Comparison of ENCODE assay signal across 24 cellular contexts in the genomic region with DNA sequence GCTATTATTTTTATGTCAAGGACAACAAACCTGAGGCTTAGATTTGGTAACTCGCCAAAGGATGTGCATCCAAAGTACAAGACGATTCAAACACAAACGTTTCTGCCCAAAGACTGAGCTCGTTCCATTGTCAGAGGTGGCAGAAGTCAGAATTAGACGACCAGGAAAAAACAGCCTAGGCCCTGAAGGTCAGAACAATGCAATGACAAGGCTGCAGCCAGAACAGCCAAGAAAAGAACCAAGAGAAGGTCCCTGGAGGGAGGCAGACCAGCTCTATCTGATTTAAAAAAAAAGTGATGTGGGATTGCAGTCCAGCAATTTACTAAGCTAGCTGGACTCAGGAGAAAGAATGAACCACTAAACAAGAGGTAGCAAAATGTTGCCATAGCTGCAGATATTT. TPM values are rescaled to one million over a fixed set of nuclear protein-coding genes. Genes with fewer than 3 reads are reported as not detected.
DNase-seq lines count a peak whose midpoint lies in the region; ATAC-seq, FAIRE-seq and TF ChIP-seq lines count a peak whose summit lies in the region.
"Had no signal": no experiment of that assay in that cellular context is flagged by ENCODE, and none has a peak within 500 bp of the region (broad histone marks: within the 10 kb centered on the region; RNA-seq: fewer than 3 reads in every experiment).

No MANE protein-coding gene starts in this region.

- H3K9ac ChIP-seq in endothelial cell of umbilical vein (replicated peaks; ENCODE audit: extremely low read depth, insufficient read depth, low read length), result no peak overlapping the region

- intact Hi-C loops in Right ventricle myocardium inferior (cut with DNase I) (loop anchor here (5.0 kb wide), 1 partner anchor 53 kb away; a partner anchor contains a TSS), cardiac septum (cut with DNase I) (loop anchor here (10.0 kb wide), 1 partner anchor 540 kb away; a partner anchor contains a TSS), endothelial cell of umbilical vein (cut with micrococcal nuclease) (no loop called here), tibial artery (cut with DNase I; ENCODE audit: low total_unique reads) (no loop called here)

- no peaks in the 10 kb centered on the region for H3K27me3 Mint-ChIP-seq in activated T-cell treated with anti-CD3 and anti-CD28 coated beads, Interleukin-2, amount 50 U/mL, for 24 hours
- H3K27me3 Mint-ChIP-seq: activated CD4-positive, alpha-beta memory T cell treated with anti-CD3 and anti-CD28 coated beads for 36 hours; CD4-positive, alpha-beta memory T cell had no signal

- peak; percentile 87 for ATAC-seq in Right ventricle myocardium inferior
- ATAC-seq in stimulated activated naive CD8-positive, alpha-beta T cell treated with anti-CD3 and anti-CD28 coated beads, Interleukin-15, Interleukin-2, amounts not matched to agents 100 U/mL and 50 U/mL, for 24 hours, result no peak
- ATAC-seq: activated naive CD4-positive, alpha-beta T cell treated with anti-CD3 and anti-CD28 coated beads, Interleukin-2, amount 50 U/mL, for 72 hours; activated T-cell treated with anti-CD3 and anti-CD28 coated beads, Interleukin-2, amount 50 U/mL, for 4 hours had no signal

- no peaks in the 10 kb centered on the region for H4K20me1 ChIP-seq in endothelial cell of umbilical vein (replicated peaks; ENCODE audit: control insufficient read depth, extremely low read depth, insufficient read depth, low read length)

- CTCF ChIA-PET in endothelial cell of umbilical vein (lab: Charles Lee), result interaction anchor here (0.6 to 1.8 kb wide), 8 partner anchors 10 to 129 kb away, joined by 3 to 13 read pairs (median 5); a partner anchor contains a TSS

- POLR2A ChIA-PET in endothelial cell of umbilical vein (lab: Charles Lee), result interaction anchor here (0.9 to 1.3 kb wide), 2 partner anchors 10 to 55 kb away, joined by 3 to 4 read pairs; a partner anchor contains a TSS

- H3K9me1 ChIP-seq in endothelial cell of umbilical vein (replicated peaks; ENCODE audit: control insufficient read depth, extremely low read depth, insufficient read depth, low read length), result no peaks in the 10 kb centered on the region

- dilution Hi-C loops in endothelial cell of umbilical vein (cut with MboI; ENCODE audit: extremely low pct_ligation_motif_present, low sequenced_read_pairs), result no loop called here

- no peaks in the 10 kb centered on the region for H3K36me3 ChIP-seq in endothelial cell of umbilical vein (ENCODE audit: control insufficient read depth in 2 of 2, extremely low read depth in 1 of 2, insufficient read depth in 2 of 2, low read length in 2 of 2)
- H3K36me3 ChIP-seq in tibial artery, result no peaks in the 10 kb centered on the region
- H3K36me3 ChIP-seq: breast epithelium, upper lobe of left lung had no signal

- H3K27me3 ChIP-seq in endothelial cell of umbilical vein (ENCODE audit: control insufficient read depth in 2 of 2, insufficient read depth in 2 of 2, low read length in 2 of 2), result no peaks in the 10 kb centered on the region
- H3K27me3 ChIP-seq in tibial artery, result no peaks in the 10 kb centered on the region
- H3K27me3 ChIP-seq: breast epithelium, upper lobe of left lung had no signal

- peaks cover 21% of the 10 kb centered on the region for H3K79me2 ChIP-seq in endothelial cell of umbilical vein (ENCODE audit: control insufficient read depth, insufficient read depth, low read length)

- H3K4me1 Mint-ChIP-seq in activated T-cell treated with anti-CD3 and anti-CD28 coated beads, Interleukin-2, amount 50 U/mL, for 24 hours (ENCODE audit: low read depth), result peaks cover 10% of the 10 kb centered on the region

- no peaks in the 10 kb centered on the region for H3K9me3 Mint-ChIP-seq in activated T-cell treated with anti-CD3 and anti-CD28 coated beads, Interleukin-2, amount 50 U/mL, for 24 hours
- H3K9me3 Mint-ChIP-seq: activated CD4-positive, alpha-beta memory T cell treated with anti-CD3 and anti-CD28 coated beads for 36 hours; activated naive CD4-positive, alpha-beta T cell treated with anti-CD3 and anti-CD28 coated beads, Interleukin-2, amount 50 U/mL, for 72 hours; activated T-cell treated with anti-CD3 and anti-CD28 coated beads, Interleukin-2, amount 50 U/mL, for 4 hours had no signal

- no peak overlapping the region for H3K27ac Mint-ChIP-seq in activated T-cell treated with anti-CD3 and anti-CD28 coated beads, Interleukin-2, amount 50 U/mL, for 24 hours
- H3K27ac Mint-ChIP-seq: activated CD4-positive, alpha-beta memory T cell treated with anti-CD3 and anti-CD28 coated beads for 36 hours had no signal

- H3K27ac ChIP-seq in endothelial cell of umbilical vein (ENCODE audit: insufficient read depth, low read depth, low read length) (no peak overlapping the region), tibial artery (no peak overlapping the region)
- H3K27ac ChIP-seq: upper lobe of left lung, VCaP had no signal

- DNase-seq in Right ventricle myocardium inferior (ENCODE audit: missing footprints), result no peak
- DNase-seq in cardiac septum (ENCODE audit: low spot score), result no peak
- peak; percentile 50 for DNase-seq in endothelial cell of umbilical vein (ENCODE audit: low read depth, low spot score)
- DNase-seq in myocyte (ENCODE audit: low read depth), result peak; percentile 9
- DNase-seq in activated CD8-positive, alpha-beta memory T cell treated with anti-CD3 and anti-CD28 coated beads, Interleukin-2, amount 50 U/mL, for 4 hours, result no peak
- DNase-seq in stimulated activated naive CD8-positive, alpha-beta T cell treated with anti-CD3 and anti-CD28 coated beads, Interleukin-15, Interleukin-2, amounts not matched to agents 100 U/mL and 50 U/mL, for 24 hours, result no peak
- DNase-seq in activated T-cell treated with anti-CD3 and anti-CD28 coated beads, Interleukin-2, amount 50 U/mL, for 24 hours, result no peak
- no peak for DNase-seq in tibial artery
- DNase-seq: activated CD4-positive, alpha-beta memory T cell treated with anti-CD3 and anti-CD28 coated beads for 36 hours; activated T-cell treated with anti-CD3 and anti-CD28 coated beads, Interleukin-2, amount 50 U/mL, for 4 hours; CD4-positive, alpha-beta memory T cell; DND-41; effector CD4-positive, alpha-beta T cell; H7; KG1; kidney glomerular epithelial cell; NCI-H1105 treated with DMSO at 0.1 percent for 48 hours; occipital lobe; small intestine; T-helper 1 cell; upper lobe of left lung had no signal

- H3K36me3 Mint-ChIP-seq in activated T-cell treated with anti-CD3 and anti-CD28 coated beads, Interleukin-2, amount 50 U/mL, for 24 hours (ENCODE audit: low read depth), result peaks cover 27% of the 10 kb centered on the region

- H3K4me1 ChIP-seq in endothelial cell of umbilical vein (ENCODE audit: control insufficient read depth, extremely low read depth, insufficient read depth, low read length), result peaks cover 15% of the 10 kb centered on the region
- H3K4me1 ChIP-seq in tibial artery, result peaks cover 0 to 10% (median 2%) of the 10 kb centered on the region in 4 donors
- H3K4me1 ChIP-seq: breast epithelium had no signal

- TF ChIP-seq POLR2A in endothelial cell of umbilical vein (IDR thresholded peaks at IDR 0.05; ENCODE audit: low read depth, low read length), result no peak

- H3K9me3 ChIP-seq in endothelial cell of umbilical vein (replicated peaks; ENCODE audit: control insufficient read depth, insufficient read depth, low read length), result no peaks in the 10 kb centered on the region
- H3K9me3 ChIP-seq in tibial artery, result no peaks in the 10 kb centered on the region
- H3K9me3 ChIP-seq: breast epithelium, upper lobe of left lung had no signal

- H3K4me2 ChIP-seq in endothelial cell of umbilical vein (ENCODE audit: insufficient read depth, low read length), result no peak overlapping the region

- H3K4me3 ChIP-seq in endothelial cell of umbilical vein (replicated peaks in 1 of 3; ENCODE audit: insufficient read depth in 1 of 3, low read depth in 1 of 3, low read length in 3 of 3) (no peak overlapping the region), tibial artery (no peak overlapping the region)
- H3K4me3 ChIP-seq: breast epithelium, upper lobe of left lung had no signal

- BruUV-seq in endothelial cell of umbilical vein (replicated peaks; lab: Mats Ljungman, UMichigan), result no TSS peak

- no peak for FAIRE-seq in endothelial cell of umbilical vein (lab: Jason Lieb, UNC)
- FAIRE-seq: small intestine had no signal

- no peak overlapping the region for H2AFZ ChIP-seq in endothelial cell of umbilical vein (ENCODE audit: low read depth, low read length)

- TF ChIP-seq CTCF in endothelial cell of umbilical vein (IDR thresholded peaks at IDR 0.05; ENCODE audit: extremely low read depth in 1 of 2, insufficient read depth in 1 of 2, low read depth in 1 of 2, low read length in 2 of 2), result no peak
- TF ChIP-seq CTCF in tibial artery (IDR thresholded peaks at IDR 0.05), result no peak

- H3K4me3 Mint-ChIP-seq in activated T-cell treated with anti-CD3 and anti-CD28 coated beads, Interleukin-2, amount 50 U/mL, for 24 hours, result no peak overlapping the region
- H3K4me3 Mint-ChIP-seq: activated CD4-positive, alpha-beta memory T cell treated with anti-CD3 and anti-CD28 coated beads for 36 hours; activated T-cell treated with anti-CD3 and anti-CD28 coated beads, Interleukin-2, amount 50 U/mL, for 4 hours; CD4-positive, alpha-beta memory T cell had no signal

TF ChIP-seq in endothelial cell of umbilical vein, 7 proteins besides CTCF, POLR2A, EP300 and RAD21 (continues in another document):
- TF ChIP-seq FOS (IDR thresholded peaks at IDR 0.05; ENCODE audit: borderline replicate concordance, insufficient read depth, low read length) (no peak), JUN (IDR thresholded peaks at IDR 0.05; ENCODE audit: borderline replicate concordance, insufficient read depth, insufficient read length, low read depth) (no peak), EZH2 (IDR thresholded peaks at IDR 0.05; ENCODE audit: borderline replicate concordance, low read depth, low read length, severe bottlenecking) (no peak), MYC (IDR thresholded peaks at IDR 0.05; ENCODE audit: low read depth, low read length) (no peak), POLR2AphosphoS5 (IDR thresholded peaks at IDR 0.05; ENCODE audit: insufficient read depth, low read depth, low read length) (no peak)
- TF ChIP-seq, protein P1, sequence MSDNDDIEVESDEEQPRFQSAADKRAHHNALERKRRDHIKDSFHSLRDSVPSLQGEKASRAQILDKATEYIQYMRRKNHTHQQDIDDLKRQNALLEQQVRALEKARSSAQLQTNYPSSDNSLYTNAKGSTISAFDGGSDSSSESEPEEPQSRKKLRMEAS (IDR thresholded peaks at IDR 0.05; ENCODE audit: insufficient read depth, insufficient read length), result no peak

RNA-seq across cellular contexts. Expression of a gene that starts 54.2 kb away (rescaled TPM):
- 12.5 TPM for total RNA-seq in Right ventricle myocardium inferior
- total RNA-seq in cardiac septum, result 10.3 TPM
- total RNA-seq in endothelial cell of umbilical vein, result 58.2 and 71.2 TPM in 2 replicates
- polyA plus RNA-seq in endothelial cell of umbilical vein, result 20.3 and 27.7 TPM in 2 replicates
- 25.3 and 29.9 TPM in 2 replicates for polyA plus RNA-seq in endothelial cell of umbilical vein (2011; cell fraction: cytosol; rRNA removed)
- polyA plus RNA-seq in endothelial cell of umbilical vein (2011; cell fraction: nucleus; rRNA removed), result 57.9 and 62.1 TPM in 2 replicates
- 39.7 and 40.1 TPM in 2 replicates for polyA plus RNA-seq in endothelial cell of umbilical vein (2012)
- polyA minus RNA-seq in endothelial cell of umbilical vein, result 111 and 159 TPM in 2 replicates
- polyA minus RNA-seq in endothelial cell of umbilical vein (2011; cell fraction: cytosol; rRNA and poly(A)+ RNA removed), result 52.8 TPM
- 62.9 and 65.0 TPM in 2 replicates for polyA minus RNA-seq in endothelial cell of umbilical vein (2011; cell fraction: nucleus; rRNA and poly(A)+ RNA removed)
- total RNA-seq in myocyte, result 7.8 and 8.5 TPM in 2 replicates
- polyA plus RNA-seq in myocyte (2012), result 13.5 TPM

Comparison
In these comparisons a context has a peak if more than half of its experiments do, and no peak if none do; other contexts are left out.
1. DNase-seq: peak in endothelial cell of umbilical vein (single experiment) and myocyte (single experiment); none in Right ventricle myocardium inferior (single experiment), cardiac septum (single experiment), activated CD8-positive, alpha-beta memory T cell treated with anti-CD3 and anti-CD28 coated beads, Interleukin-2, amount 50 U/mL, for 4 hours (single experiment), stimulated activated naive CD8-positive, alpha-beta T cell treated with anti-CD3 and anti-CD28 coated beads, Interleukin-15, Interleukin-2, amounts not matched to agents 100 U/mL and 50 U/mL, for 24 hours (single experiment), activated T-cell treated with anti-CD3 and anti-CD28 coated beads, Interleukin-2, amount 50 U/mL, for 24 hours (single experiment) and tibial artery (0 of 2).
2. intact Hi-C loops: an anchor here in Right ventricle myocardium inferior (5.0 kb wide) and cardiac septum (10.0 kb wide); none called in endothelial cell of umbilical vein and tibial artery.